In genomic region chr12:57089259-57090245, GRCh38 we compare ENCODE assay signal across 1 cellular context.
TF ChIP-seq lines count a peak whose summit lies in the region.

No MANE protein-coding gene starts in this region.

TF ChIP-seq in HepG2, 621 proteins besides CTCF, POLR2A, EP300 and RAD21 (continued from another document and continues in another):
- TF ChIP-seq ZNF572 (CRISPR knock-in tag; IDR thresholded peaks at IDR 0.05) (no peak), HMGA1 (CRISPR knock-in tag; conservative IDR thresholded peaks at IDR 0.05) (no peak), ZNF784 (CRISPR knock-in tag; IDR thresholded peaks at IDR 0.05; ENCODE audit: borderline replicate concordance) (no peak), ZNF441 (CRISPR knock-in tag; IDR thresholded peaks at IDR 0.05; ENCODE audit: borderline replicate concordance) (no peak), HMG20B (CRISPR knock-in tag; conservative IDR thresholded peaks at IDR 0.05) (no peak), ZNF720 (CRISPR knock-in tag; IDR thresholded peaks at IDR 0.05) (no peak), SNAI1 (CRISPR knock-in tag; IDR thresholded peaks at IDR 0.05; ENCODE audit: borderline replicate concordance) (no peak), FOXK1 (CRISPR knock-in tag; IDR thresholded peaks at IDR 0.05; ENCODE audit: borderline replicate concordance, low read depth) (no peak), PHF20 (CRISPR knock-in tag; IDR thresholded peaks at IDR 0.05) (no peak), POLR2G (IDR thresholded peaks at IDR 0.05; ENCODE audit: low read depth, low read length) (0 out of 2 replicates have a peak, but pooled peaks have one; percentile 44), ZBTB42 (CRISPR knock-in tag; IDR thresholded peaks at IDR 0.05) (no peak), XRCC5 (optimal IDR thresholded peaks at IDR 0.05; ENCODE audit: low read length) (no peak), MTF1 (CRISPR knock-in tag; IDR thresholded peaks at IDR 0.05) (no peak), PCBP2 (optimal IDR thresholded peaks at IDR 0.05; ENCODE audit: low read depth, low read length, poor library complexity, severe bottlenecking) (no peak), FOXM1 (CRISPR knock-in tag; IDR thresholded peaks at IDR 0.05) (no peak), JUND (CRISPR knock-in tag; IDR thresholded peaks at IDR 0.05) (no peak), ZNF772 (CRISPR knock-in tag; IDR thresholded peaks at IDR 0.05) (no peak; the same call in 1 of the 2 replicates), ZNF337 (CRISPR knock-in tag; IDR thresholded peaks at IDR 0.05; ENCODE audit: borderline replicate concordance, low read depth) (no peak), ZNF276 (CRISPR knock-in tag; IDR thresholded peaks at IDR 0.05; ENCODE audit: low read depth) (no peak), TSC22D2 (CRISPR knock-in tag; IDR thresholded peaks at IDR 0.05; ENCODE audit: borderline replicate concordance) (0 out of 2 replicates have a peak, but pooled peaks have one; percentile 21), JUN (CRISPR knock-in tag; IDR thresholded peaks at IDR 0.05) (no peak), ADNP (CRISPR knock-in tag; IDR thresholded peaks at IDR 0.05) (no peak), ISX (CRISPR knock-in tag; conservative IDR thresholded peaks at IDR 0.05) (no peak), AGO2 (optimal IDR thresholded peaks at IDR 0.05; ENCODE audit: low read depth, low read length) (no peak), TEAD2 (CRISPR knock-in tag; IDR thresholded peaks at IDR 0.05) (no peak), NR2F2 (IDR thresholded peaks at IDR 0.05; ENCODE audit: borderline replicate concordance, low read depth) (no peak), JARID2 (CRISPR knock-in tag; IDR thresholded peaks at IDR 0.05; ENCODE audit: insufficient replicate concordance) (no peak), ZBTB21 (CRISPR knock-in tag; IDR thresholded peaks at IDR 0.05) (no peak), MEIS1 (CRISPR knock-in tag; IDR thresholded peaks at IDR 0.05; ENCODE audit: borderline replicate concordance) (no peak), ESRRA (CRISPR knock-in tag; IDR thresholded peaks at IDR 0.05; ENCODE audit: low read depth) (no peak), ZNF747 (CRISPR knock-in tag; IDR thresholded peaks at IDR 0.05; ENCODE audit: borderline replicate concordance) (no peak), ZBTB7B (CRISPR knock-in tag; IDR thresholded peaks at IDR 0.05) (peak; percentile 55; the same call in 1 of the 2 replicates), ZNF333 (CRISPR knock-in tag; IDR thresholded peaks at IDR 0.05; ENCODE audit: borderline replicate concordance) (no peak), ZNF713 (CRISPR knock-in tag; IDR thresholded peaks at IDR 0.05) (no peak), FOXP1 (IDR thresholded peaks at IDR 0.05) (no peak), FOXP1 (CRISPR knock-in tag; IDR thresholded peaks at IDR 0.05) (no peak), SP5 (CRISPR knock-in tag; IDR thresholded peaks at IDR 0.05; ENCODE audit: borderline replicate concordance, low read depth) (0 out of 2 replicates have a peak, but pooled peaks have one; percentile 12), CHD2 (IDR thresholded peaks at IDR 0.05; ENCODE audit: low read depth, low read length) (no peak), ZNF580 (CRISPR knock-in tag; IDR thresholded peaks at IDR 0.05; ENCODE audit: borderline replicate concordance, low read depth) (no peak), MAFG (CRISPR knock-in tag; IDR thresholded peaks at IDR 0.05) (no peak), ZSCAN29 (CRISPR knock-in tag; conservative IDR thresholded peaks at IDR 0.05) (no peak), ZNF879 (CRISPR knock-in tag; IDR thresholded peaks at IDR 0.05) (no peak), ZNF17 (CRISPR knock-in tag; IDR thresholded peaks at IDR 0.05) (no peak), ATF4 (CRISPR knock-in tag; IDR thresholded peaks at IDR 0.05) (no peak), GATAD2A (CRISPR knock-in tag; IDR thresholded peaks at IDR 0.05) (no peak), SPEN (CRISPR knock-in tag; IDR thresholded peaks at IDR 0.05; ENCODE audit: low read depth) (no peak), ZNF792 (CRISPR knock-in tag; IDR thresholded peaks at IDR 0.05) (no peak), KDM2A (CRISPR knock-in tag; IDR thresholded peaks at IDR 0.05; ENCODE audit: borderline replicate concordance, low read depth) (0 out of 2 replicates have a peak, but pooled peaks have one; percentile 50), ZNF207 (IDR thresholded peaks at IDR 0.05; ENCODE audit: borderline replicate concordance) (no peak)
- TF ChIP-seq, protein P1, sequence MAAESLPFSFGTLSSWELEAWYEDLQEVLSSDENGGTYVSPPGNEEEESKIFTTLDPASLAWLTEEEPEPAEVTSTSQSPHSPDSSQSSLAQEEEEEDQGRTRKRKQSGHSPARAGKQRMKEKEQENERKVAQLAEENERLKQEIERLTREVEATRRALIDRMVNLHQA (CRISPR knock-in tag; IDR thresholded peaks at IDR 0.05): no peak
- TF ChIP-seq, protein P2, sequence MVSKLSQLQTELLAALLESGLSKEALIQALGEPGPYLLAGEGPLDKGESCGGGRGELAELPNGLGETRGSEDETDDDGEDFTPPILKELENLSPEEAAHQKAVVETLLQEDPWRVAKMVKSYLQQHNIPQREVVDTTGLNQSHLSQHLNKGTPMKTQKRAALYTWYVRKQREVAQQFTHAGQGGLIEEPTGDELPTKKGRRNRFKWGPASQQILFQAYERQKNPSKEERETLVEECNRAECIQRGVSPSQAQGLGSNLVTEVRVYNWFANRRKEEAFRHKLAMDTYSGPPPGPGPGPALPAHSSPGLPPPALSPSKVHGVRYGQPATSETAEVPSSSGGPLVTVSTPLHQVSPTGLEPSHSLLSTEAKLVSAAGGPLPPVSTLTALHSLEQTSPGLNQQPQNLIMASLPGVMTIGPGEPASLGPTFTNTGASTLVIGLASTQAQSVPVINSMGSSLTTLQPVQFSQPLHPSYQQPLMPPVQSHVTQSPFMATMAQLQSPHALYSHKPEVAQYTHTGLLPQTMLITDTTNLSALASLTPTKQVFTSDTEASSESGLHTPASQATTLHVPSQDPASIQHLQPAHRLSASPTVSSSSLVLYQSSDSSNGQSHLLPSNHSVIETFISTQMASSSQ (IDR thresholded peaks at IDR 0.05; ENCODE audit: low read depth): no peak
- TF ChIP-seq, protein P2 (CRISPR knock-in tag; IDR thresholded peaks at IDR 0.05; ENCODE audit: borderline replicate concordance): no peak
- TF ChIP-seq, protein P3, sequence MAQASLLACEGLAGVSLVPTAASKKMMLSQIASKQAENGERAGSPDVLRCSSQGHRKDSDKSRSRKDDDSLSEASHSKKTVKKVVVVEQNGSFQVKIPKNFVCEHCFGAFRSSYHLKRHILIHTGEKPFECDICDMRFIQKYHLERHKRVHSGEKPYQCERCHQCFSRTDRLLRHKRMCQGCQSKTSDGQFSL (CRISPR knock-in tag; IDR thresholded peaks at IDR 0.05): no peak; the same call in 1 of the 2 replicates
- TF ChIP-seq, protein P4, sequence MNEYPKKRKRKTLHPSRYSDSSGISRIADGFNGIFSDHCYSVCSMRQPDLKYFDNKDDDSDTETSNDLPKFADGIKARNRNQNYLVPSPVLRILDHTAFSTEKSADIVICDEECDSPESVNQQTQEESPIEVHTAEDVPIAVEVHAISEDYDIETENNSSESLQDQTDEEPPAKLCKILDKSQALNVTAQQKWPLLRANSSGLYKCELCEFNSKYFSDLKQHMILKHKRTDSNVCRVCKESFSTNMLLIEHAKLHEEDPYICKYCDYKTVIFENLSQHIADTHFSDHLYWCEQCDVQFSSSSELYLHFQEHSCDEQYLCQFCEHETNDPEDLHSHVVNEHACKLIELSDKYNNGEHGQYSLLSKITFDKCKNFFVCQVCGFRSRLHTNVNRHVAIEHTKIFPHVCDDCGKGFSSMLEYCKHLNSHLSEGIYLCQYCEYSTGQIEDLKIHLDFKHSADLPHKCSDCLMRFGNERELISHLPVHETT (CRISPR knock-in tag; conservative IDR thresholded peaks at IDR 0.05): no peak
- TF ChIP-seq, protein P5, sequence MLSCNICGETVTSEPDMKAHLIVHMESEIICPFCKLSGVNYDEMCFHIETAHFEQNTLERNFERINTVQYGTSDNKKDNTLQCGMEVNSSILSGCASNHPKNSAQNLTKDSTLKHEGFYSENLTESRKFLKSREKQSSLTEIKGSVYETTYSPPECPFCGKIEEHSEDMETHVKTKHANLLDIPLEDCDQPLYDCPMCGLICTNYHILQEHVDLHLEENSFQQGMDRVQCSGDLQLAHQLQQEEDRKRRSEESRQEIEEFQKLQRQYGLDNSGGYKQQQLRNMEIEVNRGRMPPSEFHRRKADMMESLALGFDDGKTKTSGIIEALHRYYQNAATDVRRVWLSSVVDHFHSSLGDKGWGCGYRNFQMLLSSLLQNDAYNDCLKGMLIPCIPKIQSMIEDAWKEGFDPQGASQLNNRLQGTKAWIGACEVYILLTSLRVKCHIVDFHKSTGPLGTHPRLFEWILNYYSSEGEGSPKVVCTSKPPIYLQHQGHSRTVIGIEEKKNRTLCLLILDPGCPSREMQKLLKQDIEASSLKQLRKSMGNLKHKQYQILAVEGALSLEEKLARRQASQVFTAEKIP (CRISPR knock-in tag; IDR thresholded peaks at IDR 0.05; ENCODE audit: borderline replicate concordance): no peak
- TF ChIP-seq, protein P6, sequence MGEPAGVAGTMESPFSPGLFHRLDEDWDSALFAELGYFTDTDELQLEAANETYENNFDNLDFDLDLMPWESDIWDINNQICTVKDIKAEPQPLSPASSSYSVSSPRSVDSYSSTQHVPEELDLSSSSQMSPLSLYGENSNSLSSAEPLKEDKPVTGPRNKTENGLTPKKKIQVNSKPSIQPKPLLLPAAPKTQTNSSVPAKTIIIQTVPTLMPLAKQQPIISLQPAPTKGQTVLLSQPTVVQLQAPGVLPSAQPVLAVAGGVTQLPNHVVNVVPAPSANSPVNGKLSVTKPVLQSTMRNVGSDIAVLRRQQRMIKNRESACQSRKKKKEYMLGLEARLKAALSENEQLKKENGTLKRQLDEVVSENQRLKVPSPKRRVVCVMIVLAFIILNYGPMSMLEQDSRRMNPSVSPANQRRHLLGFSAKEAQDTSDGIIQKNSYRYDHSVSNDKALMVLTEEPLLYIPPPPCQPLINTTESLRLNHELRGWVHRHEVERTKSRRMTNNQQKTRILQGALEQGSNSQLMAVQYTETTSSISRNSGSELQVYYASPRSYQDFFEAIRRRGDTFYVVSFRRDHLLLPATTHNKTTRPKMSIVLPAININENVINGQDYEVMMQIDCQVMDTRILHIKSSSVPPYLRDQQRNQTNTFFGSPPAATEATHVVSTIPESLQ (CRISPR knock-in tag; conservative IDR thresholded peaks at IDR 0.05): no peak
- TF ChIP-seq, protein P7, sequence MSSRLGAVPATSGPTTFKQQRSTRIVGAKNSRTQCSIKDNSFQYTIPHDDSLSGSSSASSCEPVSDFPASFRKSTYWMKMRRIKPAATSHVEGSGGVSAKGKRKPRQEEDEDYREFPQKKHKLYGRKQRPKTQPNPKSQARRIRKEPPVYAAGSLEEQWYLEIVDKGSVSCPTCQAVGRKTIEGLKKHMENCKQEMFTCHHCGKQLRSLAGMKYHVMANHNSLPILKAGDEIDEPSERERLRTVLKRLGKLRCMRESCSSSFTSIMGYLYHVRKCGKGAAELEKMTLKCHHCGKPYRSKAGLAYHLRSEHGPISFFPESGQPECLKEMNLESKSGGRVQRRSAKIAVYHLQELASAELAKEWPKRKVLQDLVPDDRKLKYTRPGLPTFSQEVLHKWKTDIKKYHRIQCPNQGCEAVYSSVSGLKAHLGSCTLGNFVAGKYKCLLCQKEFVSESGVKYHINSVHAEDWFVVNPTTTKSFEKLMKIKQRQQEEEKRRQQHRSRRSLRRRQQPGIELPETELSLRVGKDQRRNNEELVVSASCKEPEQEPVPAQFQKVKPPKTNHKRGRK (CRISPR knock-in tag; IDR thresholded peaks at IDR 0.05): no peak
